10 cellular contexts compared by ENCODE assay signal in the genomic region with DNA sequence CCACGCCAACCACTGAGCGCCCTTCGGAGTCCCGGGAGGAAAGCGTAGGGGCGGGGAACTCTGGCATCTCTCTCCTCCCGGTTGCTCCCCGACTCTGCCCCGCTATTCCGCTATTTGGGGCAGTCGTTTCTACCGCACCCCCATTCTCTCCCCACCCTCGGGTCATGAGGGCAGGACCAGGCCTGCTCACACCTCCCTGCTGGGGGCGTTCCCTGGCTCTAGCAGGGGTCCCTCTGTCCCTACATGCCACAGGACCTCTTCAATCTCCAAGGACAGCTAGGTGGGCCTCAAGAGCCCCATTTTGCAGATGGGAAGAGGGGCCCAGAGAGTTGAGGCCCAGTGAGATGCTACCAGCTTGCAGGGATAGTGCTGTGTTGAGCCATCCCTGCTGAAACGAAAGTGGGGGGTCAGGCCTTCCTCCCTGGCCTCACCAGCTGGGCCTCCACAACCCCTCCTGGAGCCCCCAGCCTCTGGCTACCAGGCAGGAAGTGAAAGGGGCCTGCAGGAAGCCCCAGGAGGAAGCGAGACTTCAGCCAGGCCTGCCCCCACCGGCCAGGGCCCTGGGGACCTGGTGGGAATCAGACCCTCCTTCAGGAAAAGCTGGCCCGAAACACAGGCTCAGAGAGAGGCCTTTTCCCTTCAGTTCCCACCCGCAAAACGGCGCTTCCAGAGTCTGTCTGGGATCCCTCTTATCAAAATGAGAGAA. TPM values are rescaled to one million over a fixed set of nuclear protein-coding genes. Genes with fewer than 3 reads are reported as not detected.
A peak's percentile ranks its signal among the peaks of the same experiment; 100 is the strongest.
DNase-seq lines count a peak whose midpoint lies in the region; ATAC-seq, FAIRE-seq and TF ChIP-seq lines count a peak whose summit lies in the region.
"Had no signal": no experiment of that assay in that cellular context is flagged by ENCODE, and none has a peak within 500 bp of the region (broad histone marks: within the 10 kb centered on the region; RNA-seq: fewer than 3 reads in every experiment).

No MANE protein-coding gene starts in this region.

- H3K27me3 ChIP-seq in endothelial cell of umbilical vein (ENCODE audit: control insufficient read depth in 2 of 2, insufficient read depth in 2 of 2, low read length in 2 of 2) (peaks cover 23 to 24% of the 10 kb centered on the region in 2 experiments), subcutaneous abdominal adipose tissue (ENCODE audit: control insufficient read depth in 5 of 5, insufficient read depth in 4 of 5, low read length in 5 of 5) (peaks cover 14 to 41% (median 34%) of the 10 kb centered on the region in 5 donors)

- peak overlapping the region; percentile 57 for H3K4me3 Mint-ChIP-seq in T-helper 2 cell treated with Interferon-gamma antibody and Interleukin-4, amounts not matched to agents 5 μg/mL and 100 μg/mL, for 36 hours

- ATAC-seq in HG03097 (IDR thresholded peaks at IDR 0.05; ENCODE audit: low FRiP score, unreplicated experiment) = peak; percentile 22
- ATAC-seq in HG03439 (IDR thresholded peaks at IDR 0.05; ENCODE audit: unreplicated experiment) = no peak
- ATAC-seq: A549 had no signal

- no peaks in the 10 kb centered on the region for H3K9me3 Mint-ChIP-seq in T-helper 2 cell treated with Interferon-gamma antibody and Interleukin-4, amounts not matched to agents 5 μg/mL and 100 μg/mL, for 36 hours

- H3K4me2 ChIP-seq in endothelial cell of umbilical vein (ENCODE audit: insufficient read depth, low read length) = no peak overlapping the region
- H3K4me2 ChIP-seq: A549 had no signal

- H3K4me1 Mint-ChIP-seq in T-helper 2 cell treated with Interferon-gamma antibody and Interleukin-4, amounts not matched to agents 5 μg/mL and 100 μg/mL, for 36 hours (ENCODE audit: low read depth) = peaks cover 12% of the 10 kb centered on the region

- H3K9ac ChIP-seq in endothelial cell of umbilical vein (replicated peaks; ENCODE audit: extremely low read depth, insufficient read depth, low read length) (no peak overlapping the region), subcutaneous abdominal adipose tissue (ENCODE audit: low read length in 5 of 5) (peak overlapping the region in 1 of 5 donors; percentile 47)

- CTCF ChIA-PET in endothelial cell of umbilical vein (lab: Charles Lee) = interaction anchor here (1.6 to 2.1 kb wide), 2 partner anchors 20 to 24 kb away, joined by 4 to 8 read pairs; no protein-coding TSS in a partner anchor

- no peaks in the 10 kb centered on the region for H3K79me2 ChIP-seq in endothelial cell of umbilical vein (ENCODE audit: control insufficient read depth, insufficient read depth, low read length)

- no peaks in the 10 kb centered on the region for H4K20me1 ChIP-seq in endothelial cell of umbilical vein (replicated peaks; ENCODE audit: control insufficient read depth, extremely low read depth, insufficient read depth, low read length)

- peak overlapping the region; percentile 15 for H2AFZ ChIP-seq in endothelial cell of umbilical vein (ENCODE audit: low read depth, low read length)

- intact Hi-C loops in endothelial cell of umbilical vein (cut with micrococcal nuclease) = no loop called here

- H3K4me3 ChIP-seq in endothelial cell of umbilical vein (replicated peaks in 1 of 3; ENCODE audit: insufficient read depth in 1 of 3, low read depth in 1 of 3, low read length in 3 of 3) = no peak overlapping the region
- H3K4me3 ChIP-seq in subcutaneous abdominal adipose tissue (ENCODE audit: low read depth in 1 of 5, low read length in 5 of 5) = peak overlapping the region in 4 of 5 donors; percentile 47 to 75 (median 66)
- H3K4me3 ChIP-seq: A549 had no signal

- H3K4me1 ChIP-seq in endothelial cell of umbilical vein (ENCODE audit: control insufficient read depth, extremely low read depth, insufficient read depth, low read length) (peaks cover 11% of the 10 kb centered on the region), subcutaneous abdominal adipose tissue (ENCODE audit: control insufficient read depth in 5 of 5, insufficient read depth in 5 of 5, low read length in 5 of 5) (peaks cover 0 to 34% (median 23%) of the 10 kb centered on the region in 5 donors)

- no peak for TF ChIP-seq POLR2A in endothelial cell of umbilical vein (IDR thresholded peaks at IDR 0.05; ENCODE audit: low read depth, low read length)

- H3K27ac ChIP-seq in endothelial cell of umbilical vein (ENCODE audit: insufficient read depth, low read depth, low read length) = no peak overlapping the region
- no peak overlapping the region for H3K27ac ChIP-seq in subcutaneous abdominal adipose tissue (ENCODE audit: low read depth, low read length)
- H3K27ac ChIP-seq: A549, brain microvascular endothelial cell had no signal

- no peak for TF ChIP-seq CTCF in endothelial cell of umbilical vein (IDR thresholded peaks at IDR 0.05; ENCODE audit: extremely low read depth in 1 of 2, insufficient read depth in 1 of 2, low read depth in 1 of 2, low read length in 2 of 2)

- dilution Hi-C loops in endothelial cell of umbilical vein (cut with MboI; ENCODE audit: extremely low pct_ligation_motif_present, low sequenced_read_pairs) = no loop called here

- no peak overlapping the region for H3K27ac Mint-ChIP-seq in T-helper 2 cell treated with Interferon-gamma antibody and Interleukin-4, amounts not matched to agents 5 μg/mL and 100 μg/mL, for 36 hours

- no peaks in the 10 kb centered on the region for H3K36me3 ChIP-seq in endothelial cell of umbilical vein (ENCODE audit: control insufficient read depth in 2 of 2, extremely low read depth in 1 of 2, insufficient read depth in 2 of 2, low read length in 2 of 2)
- no peaks in the 10 kb centered on the region for H3K36me3 ChIP-seq in subcutaneous abdominal adipose tissue (ENCODE audit: control insufficient read depth in 5 of 5, insufficient read depth in 5 of 5, low read length in 5 of 5)
- H3K36me3 ChIP-seq: brain microvascular endothelial cell had no signal

- DNase-seq in T-helper 2 cell treated with Interferon-gamma antibody and Interleukin-4, amounts not matched to agents 5 μg/mL and 100 μg/mL, for 36 hours (ENCODE audit: low spot score) = no peak
- DNase-seq in T-helper 2 cell (no peak), endothelial cell of umbilical vein (ENCODE audit: low read depth, low spot score) (no peak), DMS79 (lab: John Stamatoyannopoulos, UW) (no peak), COLO668 (lab: John Stamatoyannopoulos, UW; ENCODE audit: unreplicated experiment) (no peak)
- DNase-seq: brain microvascular endothelial cell had no signal

- POLR2A ChIA-PET in endothelial cell of umbilical vein (lab: Charles Lee) = no interaction called here

- no peaks in the 10 kb centered on the region for H3K36me3 Mint-ChIP-seq in T-helper 2 cell treated with Interferon-gamma antibody and Interleukin-4, amounts not matched to agents 5 μg/mL and 100 μg/mL, for 36 hours (ENCODE audit: low read depth)

- H3K27me3 Mint-ChIP-seq in T-helper 2 cell treated with Interferon-gamma antibody and Interleukin-4, amounts not matched to agents 5 μg/mL and 100 μg/mL, for 36 hours (ENCODE audit: low read depth) = peaks cover 31% of the 10 kb centered on the region

- H3K9me3 ChIP-seq in endothelial cell of umbilical vein (replicated peaks; ENCODE audit: control insufficient read depth, insufficient read depth, low read length) = no peaks in the 10 kb centered on the region
- no peaks in the 10 kb centered on the region for H3K9me3 ChIP-seq in subcutaneous abdominal adipose tissue (ENCODE audit: control insufficient read depth in 5 of 5, low read length in 5 of 5)
- H3K9me3 ChIP-seq: A549 had no signal

- H3K9me1 ChIP-seq in endothelial cell of umbilical vein (replicated peaks; ENCODE audit: control insufficient read depth, extremely low read depth, insufficient read depth, low read length) = no peaks in the 10 kb centered on the region

- FAIRE-seq in endothelial cell of umbilical vein (lab: Jason Lieb, UNC) = no peak
- FAIRE-seq: A549 had no signal

- no TSS peak for BruUV-seq in endothelial cell of umbilical vein (replicated peaks; lab: Mats Ljungman, UMichigan)

RNA-seq across cellular contexts. Expression of a gene that starts 5.5 kb away (rescaled TPM):
- not detected in 2 replicates for total RNA-seq in endothelial cell of umbilical vein
- polyA plus RNA-seq in endothelial cell of umbilical vein = not detected in 2 replicates
- polyA plus RNA-seq in endothelial cell of umbilical vein (2011; cell fraction: cytosol; rRNA removed) = not detected in 2 replicates
- not detected in 2 replicates for polyA plus RNA-seq in endothelial cell of umbilical vein (2011; cell fraction: nucleus; rRNA removed)
- not detected in 2 replicates for polyA plus RNA-seq in endothelial cell of umbilical vein (2012)
- polyA minus RNA-seq in endothelial cell of umbilical vein = not detected in 2 replicates
- not detected for polyA minus RNA-seq in endothelial cell of umbilical vein (2011; cell fraction: cytosol; rRNA and poly(A)+ RNA removed)
- polyA minus RNA-seq in endothelial cell of umbilical vein (2011; cell fraction: nucleus; rRNA and poly(A)+ RNA removed) = not detected in 2 replicates

RNA-seq across cellular contexts. Expression of a gene that starts 6.2 kb away (rescaled TPM):
- 0.51 and 0.81 TPM in 2 replicates for total RNA-seq in endothelial cell of umbilical vein
- polyA plus RNA-seq in endothelial cell of umbilical vein = 0.19 and 0.27 TPM in 2 replicates
- polyA plus RNA-seq in endothelial cell of umbilical vein (2011; cell fraction: cytosol; rRNA removed) = 0.08 and 0.11 TPM in 2 replicates
- 1.2 and 1.3 TPM in 2 replicates for polyA plus RNA-seq in endothelial cell of umbilical vein (2011; cell fraction: nucleus; rRNA removed)
- polyA plus RNA-seq in endothelial cell of umbilical vein (2012) = 0.08 TPM in 1 of 2 replicates, not detected in the other
- 0.17 and 0.34 TPM in 2 replicates for polyA minus RNA-seq in endothelial cell of umbilical vein
- not detected for polyA minus RNA-seq in endothelial cell of umbilical vein (2011; cell fraction: cytosol; rRNA and poly(A)+ RNA removed)
- 0.29 and 0.38 TPM in 2 replicates for polyA minus RNA-seq in endothelial cell of umbilical vein (2011; cell fraction: nucleus; rRNA and poly(A)+ RNA removed)

RNA-seq across cellular contexts. Expression of a gene that starts 26.5 kb away (rescaled TPM):
- 30.4 and 34.5 TPM in 2 replicates for total RNA-seq in endothelial cell of umbilical vein
- 37.4 and 51.0 TPM in 2 replicates for polyA plus RNA-seq in endothelial cell of umbilical vein
- polyA plus RNA-seq in endothelial cell of umbilical vein (2011; cell fraction: cytosol; rRNA removed) = 38.9 and 40.2 TPM in 2 replicates
- polyA plus RNA-seq in endothelial cell of umbilical vein (2011; cell fraction: nucleus; rRNA removed) = 38.4 and 38.5 TPM in 2 replicates
- polyA plus RNA-seq in endothelial cell of umbilical vein (2012) = 9.5 and 17.5 TPM in 2 replicates
- polyA minus RNA-seq in endothelial cell of umbilical vein = 24.9 and 25.2 TPM in 2 replicates
- polyA minus RNA-seq in endothelial cell of umbilical vein (2011; cell fraction: cytosol; rRNA and poly(A)+ RNA removed) = 45.4 TPM
- 16.9 and 20.1 TPM in 2 replicates for polyA minus RNA-seq in endothelial cell of umbilical vein (2011; cell fraction: nucleus; rRNA and poly(A)+ RNA removed)

RNA-seq across cellular contexts. Expression of a gene that starts 48.8 kb away (rescaled TPM):
- total RNA-seq in endothelial cell of umbilical vein = 0.18 TPM in 1 of 2 replicates, not detected in the other
- polyA plus RNA-seq in endothelial cell of umbilical vein = 0.05 and 0.08 TPM in 2 replicates
- polyA plus RNA-seq in endothelial cell of umbilical vein (2011; cell fraction: cytosol; rRNA removed) = 0.05 and 0.11 TPM in 2 replicates
- polyA plus RNA-seq in endothelial cell of umbilical vein (2011; cell fraction: nucleus; rRNA removed) = 0.05 and 0.11 TPM in 2 replicates
- polyA plus RNA-seq in endothelial cell of umbilical vein (2012) = 0.19 and 0.57 TPM in 2 replicates
- 0.19 TPM in 1 of 2 replicates, not detected in the other for polyA minus RNA-seq in endothelial cell of umbilical vein
- 0.41 TPM for polyA minus RNA-seq in endothelial cell of umbilical vein (2011; cell fraction: cytosol; rRNA and poly(A)+ RNA removed)
- polyA minus RNA-seq in endothelial cell of umbilical vein (2011; cell fraction: nucleus; rRNA and poly(A)+ RNA removed) = 0.10 TPM in 1 of 2 replicates, not detected in the other

Comparison
In these comparisons a context has a peak if more than half of its experiments do, and no peak if none do; other contexts are left out.
1. H3K4me3 ChIP-seq: peak in subcutaneous abdominal adipose tissue (4 of 5); none in endothelial cell of umbilical vein (0 of 3).